ENCODE assay signal across 19 cellular contexts in the genomic region with DNA sequence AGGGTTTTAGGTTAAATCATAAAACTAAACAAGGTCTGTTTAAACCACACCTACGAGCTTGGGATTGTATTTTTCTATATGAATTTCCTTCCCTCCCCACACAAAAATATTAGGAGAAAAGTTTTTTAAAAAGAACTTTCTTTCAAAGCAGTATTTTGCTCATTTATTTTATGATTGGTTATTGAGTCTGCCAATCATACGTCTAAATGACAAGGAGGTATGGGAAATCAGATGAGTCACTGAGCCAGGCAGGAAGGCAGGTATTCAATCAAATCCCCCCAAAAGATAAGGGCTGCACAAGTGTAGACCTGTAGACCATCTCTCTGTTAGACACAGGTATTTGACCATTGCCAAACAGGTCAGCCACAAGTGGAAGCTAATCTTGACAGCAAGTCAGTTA.
DNase-seq lines count a peak whose midpoint lies in the region; ATAC-seq, FAIRE-seq and TF ChIP-seq lines count a peak whose summit lies in the region.
"Had no signal": no experiment of that assay in that cellular context is flagged by ENCODE, and none has a peak within 500 bp of the region (broad histone marks: within the 10 kb centered on the region; RNA-seq: fewer than 3 reads in every experiment).

No MANE protein-coding gene starts in this region.

- no peaks in the 10 kb centered on the region for H3K27me3 Mint-ChIP-seq in endodermal cell (ENCODE audit: insufficient read depth)

- no peaks in the 10 kb centered on the region for H3F3A ChIP-seq in OCI-LY1 (ENCODE audit: insufficient read depth, low read length)

- H3K27ac ChIP-seq in HUES48 (ENCODE audit: low read depth, low read length) (peak overlapping the region; percentile 95), OCI-LY1 (ENCODE audit: low read depth, low read length, poor library complexity, severe bottlenecking) (peak overlapping the region; percentile 49), endodermal cell (ENCODE audit: low read depth, low read length) (no peak overlapping the region), thyroid gland (peak overlapping the region in 2 of 3 donors; percentile 79 to 82)
- H3K27ac ChIP-seq: SJSA1 had no signal

- H3K4me1 ChIP-seq in HUES48 (ENCODE audit: control insufficient read depth, insufficient read depth, low read length) (peaks cover 43% of the 10 kb centered on the region), OCI-LY1 (ENCODE audit: insufficient read depth, low read length, severe bottlenecking) (peaks cover 65% of the 10 kb centered on the region), endodermal cell (ENCODE audit: control insufficient read depth, insufficient read depth, low read length) (peaks cover 5% of the 10 kb centered on the region), thyroid gland (peaks cover 10 to 26% of the 10 kb centered on the region in 2 donors)
- H3K4me1 ChIP-seq: SJSA1 had no signal

- H3K4me3 ChIP-seq in HUES48 (ENCODE audit: low read depth, low read length): no peak overlapping the region
- H3K4me3 ChIP-seq in OCI-LY1 (ENCODE audit: low read depth, low read length, poor library complexity, severe bottlenecking): no peak overlapping the region
- H3K4me3 ChIP-seq in endodermal cell (ENCODE audit: low read length): peak overlapping the region; percentile 86
- H3K4me3 ChIP-seq in thyroid gland (replicated peaks in 1 of 3): no peak overlapping the region
- H3K4me3 ChIP-seq: SJSA1 had no signal

- intact Hi-C loops in thyroid gland (cut with DNase I): no loop called here

- no peaks in the 10 kb centered on the region for H3K9me2 ChIP-seq in OCI-LY1 (ENCODE audit: low read depth, low read length)

- WGBS in endodermal cell (ENCODE audit: insufficient coverage in 1 of 2, insufficient read length in 1 of 2), 2 experiments: 100% methylated on average over 1 of the region's 2 CpGs; no CpG with 5 or more reads in 1 of the 2 experiments
- 82 to 84% methylated on average over 2 of the region's 2 CpGs for WGBS in thyroid gland, 2 donors

- no peak for DNase-seq in endodermal cell
- no peak for DNase-seq in thyroid gland
- DNase-seq in GM12892 (ENCODE audit: insufficient read length): no peak
- DNase-seq in occipital lobe (lab: John Stamatoyannopoulos, UW): no peak
- DNase-seq: AML-193; CD4-positive, CD25-positive, alpha-beta regulatory T cell; DMS153; EL; HFFc6; NCI-H1105 treated with DMSO at 0.1 percent for 48 hours; NCI-H1694; NCI-H226; NCI-H524; T-helper 17 cell had no signal

- no peaks in the 10 kb centered on the region for H3K36me3 Mint-ChIP-seq in endodermal cell (ENCODE audit: low read depth)
- H3K36me3 Mint-ChIP-seq: CD4-positive, CD25-positive, alpha-beta regulatory T cell had no signal

- H3K9me3 ChIP-seq in HUES48 (ENCODE audit: control insufficient read depth, insufficient read depth, low read length) (no peaks in the 10 kb centered on the region), OCI-LY1 (ENCODE audit: low read length) (no peaks in the 10 kb centered on the region), endodermal cell (ENCODE audit: control insufficient read depth, low read length) (no peaks in the 10 kb centered on the region), thyroid gland (no peaks in the 10 kb centered on the region)
- H3K9me3 ChIP-seq: SJSA1 had no signal

- H2AFZ ChIP-seq in OCI-LY1 (ENCODE audit: low read length): no peak overlapping the region

- H3K36me3 ChIP-seq in HUES48 (ENCODE audit: control insufficient read depth, insufficient read depth, low read length) (no peaks in the 10 kb centered on the region), OCI-LY1 (ENCODE audit: insufficient read depth, low read length) (no peaks in the 10 kb centered on the region), endodermal cell (ENCODE audit: control insufficient read depth, insufficient read depth, low read length) (no peaks in the 10 kb centered on the region), thyroid gland (no peaks in the 10 kb centered on the region)
- H3K36me3 ChIP-seq: SJSA1 had no signal

- no peaks in the 10 kb centered on the region for H3K27me3 ChIP-seq in HUES48 (ENCODE audit: control insufficient read depth, insufficient read depth, low read length)
- H3K27me3 ChIP-seq in OCI-LY1 (ENCODE audit: insufficient read depth, low read length): no peaks in the 10 kb centered on the region
- no peaks in the 10 kb centered on the region for H3K27me3 ChIP-seq in endodermal cell (ENCODE audit: control insufficient read depth, insufficient read depth, low read length, poor library complexity, severe bottlenecking)
- no peaks in the 10 kb centered on the region for H3K27me3 ChIP-seq in thyroid gland
- H3K27me3 ChIP-seq: SJSA1 had no signal

- peak overlapping the region; percentile 94 for H3K27ac Mint-ChIP-seq in endodermal cell
- H3K27ac Mint-ChIP-seq: CD4-positive, CD25-positive, alpha-beta regulatory T cell; HFFc6; T-helper 17 cell had no signal

- H3K9me3 Mint-ChIP-seq in endodermal cell: no peaks in the 10 kb centered on the region
- H3K9me3 Mint-ChIP-seq: HFFc6 had no signal

- H3K4me3 Mint-ChIP-seq in endodermal cell: no peak overlapping the region
- H3K4me3 Mint-ChIP-seq: CD4-positive, CD25-positive, alpha-beta regulatory T cell; HFFc6; T-helper 17 cell had no signal

- TF ChIP-seq CTCF in OCI-LY1 (IDR thresholded peaks at IDR 0.05; ENCODE audit: low read length) (no peak), endodermal cell (conservative IDR thresholded peaks at IDR 0.05) (no peak), thyroid gland (IDR thresholded peaks at IDR 0.05) (no peak)

- peak overlapping the region; percentile 83; the same call in 1 of the 2 replicates for H3K4me2 ChIP-seq in OCI-LY1 (ENCODE audit: low read length)

- ATAC-seq in HG03520 (IDR thresholded peaks at IDR 0.05; ENCODE audit: unreplicated experiment): no peak
- ATAC-seq: T-helper 17 cell had no signal

- no peaks in the 10 kb centered on the region for H4K20me1 ChIP-seq in OCI-LY1 (ENCODE audit: insufficient read depth, low read length)

- H3K79me2 ChIP-seq in OCI-LY1 (ENCODE audit: insufficient read depth, low read length): no peaks in the 10 kb centered on the region

- peaks cover 33% of the 10 kb centered on the region for H3K4me1 Mint-ChIP-seq in endodermal cell

- TF ChIP-seq POLR2A in thyroid gland (IDR thresholded peaks at IDR 0.05) (no peak), GM12892 (IDR thresholded peaks at IDR 0.05; ENCODE audit: low read depth, low read length) (no peak)

- H3K9ac ChIP-seq in HUES48 (ENCODE audit: low read depth, low read length) (no peak overlapping the region), OCI-LY1 (ENCODE audit: low read length) (no peak overlapping the region; the same call in 1 of the 2 replicates), endodermal cell (ENCODE audit: extremely low read depth, low read length, poor library complexity, severe bottlenecking) (no peak overlapping the region)

- no peak for FAIRE-seq in GM12892 (lab: Jason Lieb, UNC)
- FAIRE-seq: H54 had no signal
